ENCODE assay signal across 20 cellular contexts in the genomic region with DNA sequence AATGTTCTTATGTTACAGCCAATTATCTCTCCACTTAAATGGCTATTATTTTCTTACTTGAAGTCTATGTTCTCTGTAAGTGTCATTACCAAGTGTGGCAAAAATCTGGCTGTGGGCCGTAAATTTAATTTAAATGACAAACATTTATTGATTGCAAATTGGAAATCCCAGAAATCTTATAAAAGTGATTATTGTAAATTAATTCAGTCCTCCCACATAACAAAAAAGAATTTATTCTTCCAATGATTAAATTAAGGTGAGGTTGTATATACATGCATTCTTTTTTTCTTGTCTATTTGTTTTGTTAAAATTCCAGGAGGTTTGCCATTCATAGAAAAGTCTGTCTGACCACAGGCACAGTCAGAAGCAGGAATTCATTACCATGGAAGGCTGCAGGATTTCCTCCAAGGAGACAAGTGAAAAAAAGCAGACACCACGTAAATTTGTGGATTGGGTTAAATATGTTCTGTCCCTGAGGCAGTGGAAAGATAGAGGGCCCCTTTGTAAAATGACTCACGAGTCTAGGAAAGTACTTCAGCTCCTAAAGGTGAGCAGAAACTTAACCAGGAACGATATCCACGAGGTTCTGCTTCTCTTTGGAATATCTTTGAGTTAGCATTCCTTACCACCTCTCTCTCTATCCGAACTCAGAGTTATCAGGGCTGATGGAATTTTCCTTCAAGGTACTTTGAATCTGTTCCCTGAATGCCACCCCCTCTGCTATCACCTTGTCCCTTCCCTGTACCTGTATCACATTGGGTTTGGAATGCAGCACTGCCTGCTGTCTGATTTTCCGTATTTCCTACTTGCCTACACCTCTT. TPM values are rescaled to one million over a fixed set of nuclear protein-coding genes. Genes with fewer than 3 reads are reported as not detected.
DNase-seq lines count a peak whose midpoint lies in the region; ATAC-seq and TF ChIP-seq lines count a peak whose summit lies in the region.
"Had no signal": no experiment of that assay in that cellular context is flagged by ENCODE, and none has a peak within 500 bp of the region (broad histone marks: within the 10 kb centered on the region; RNA-seq: fewer than 3 reads in every experiment).

No MANE protein-coding gene starts in this region.

- no peak overlapping the region for H3K4me2 ChIP-seq in PC-3 (ENCODE audit: low read length)
- H3K4me2 ChIP-seq: PC-9 had no signal

- POLR2A ChIA-PET in PC-3 (lab: Charles Lee; ENCODE audit: unreplicated experiment) = no interaction called here

- CTCF ChIA-PET in PC-3 (lab: Charles Lee) = no interaction called here

- no TSS peak for BruUV-seq in PC-3 (replicated peaks; lab: Mats Ljungman, UMichigan)

- TF ChIP-seq POLR2A in esophagus muscularis mucosa (IDR thresholded peaks at IDR 0.05; ENCODE audit: low read depth) = no peak

- ATAC-seq in PC-3 = no peak
- ATAC-seq: T-helper 17 cell had no signal

- TF ChIP-seq EP300 in esophagus muscularis mucosa (IDR thresholded peaks at IDR 0.05) = no peak

- no peak for TF ChIP-seq CTCF in BE2C (IDR thresholded peaks at IDR 0.05; ENCODE audit: low read depth, low read length)
- TF ChIP-seq CTCF in esophagus muscularis mucosa (IDR thresholded peaks at IDR 0.05) = no peak
- TF ChIP-seq CTCF in PC-3 (conservative IDR thresholded peaks at IDR 0.05; ENCODE audit: low read depth, low read length) = no peak

- H3K4me3 ChIP-seq in BE2C (ENCODE audit: low read depth, low read length) (peak overlapping the region; percentile 40; the same call in 1 of the 2 replicates), HUES64 (ENCODE audit: low read length) (no peak overlapping the region), esophagus muscularis mucosa (peak overlapping the region in 1 of 4 donors; percentile 11), mucosa of rectum (ENCODE audit: low read length in 2 of 2) (no peak overlapping the region), PC-3 (ENCODE audit: low read length) (no peak overlapping the region)
- H3K4me3 ChIP-seq: coronary artery, PC-9, thoracic aorta had no signal

- WGBS in HUES64 = 53% methylated on average over 6 of the region's 7 CpGs
- 50% methylated on average over 7 of the region's 7 CpGs for WGBS in esophagus muscularis mucosa

- H3K79me2 ChIP-seq in PC-3 (ENCODE audit: low read length) = no peaks in the 10 kb centered on the region

- no peaks in the 10 kb centered on the region for H3K9me3 ChIP-seq in BE2C
- H3K9me3 ChIP-seq in HUES64 (ENCODE audit: insufficient read depth, low read depth, low read length) = no peaks in the 10 kb centered on the region
- no peaks in the 10 kb centered on the region for H3K9me3 ChIP-seq in esophagus muscularis mucosa
- no peaks in the 10 kb centered on the region for H3K9me3 ChIP-seq in mucosa of rectum (ENCODE audit: control insufficient read depth in 2 of 2, low read length in 2 of 2)
- no peaks in the 10 kb centered on the region for H3K9me3 ChIP-seq in PC-3 (ENCODE audit: low read length)
- H3K9me3 ChIP-seq: thoracic aorta had no signal

- H3K27me3 ChIP-seq in BE2C (no peaks in the 10 kb centered on the region), HUES64 (ENCODE audit: insufficient read depth, low read length) (no peaks in the 10 kb centered on the region), esophagus muscularis mucosa (no peaks in the 10 kb centered on the region), mucosa of rectum (ENCODE audit: control insufficient read depth in 2 of 2, insufficient read depth in 2 of 2, low read length in 2 of 2) (no peaks in the 10 kb centered on the region), PC-3 (ENCODE audit: low read length) (peaks cover 19% of the 10 kb centered on the region)

- H3K4me1 ChIP-seq in BE2C = peaks cover 28% of the 10 kb centered on the region
- H3K4me1 ChIP-seq in HUES64 (ENCODE audit: insufficient read depth, low read length) = peaks cover 35% of the 10 kb centered on the region
- H3K4me1 ChIP-seq in esophagus muscularis mucosa = peaks cover 32 to 93% (median 91%) of the 10 kb centered on the region in 4 donors
- H3K4me1 ChIP-seq in mucosa of rectum (ENCODE audit: control insufficient read depth in 2 of 2, insufficient read depth in 2 of 2, low read length in 2 of 2) = peaks cover 19 to 45% of the 10 kb centered on the region in 2 donors
- no peaks in the 10 kb centered on the region for H3K4me1 ChIP-seq in PC-3 (ENCODE audit: insufficient read depth, low read length)

- peak overlapping the region; percentile 17 for H3K9ac ChIP-seq in HUES64 (ENCODE audit: low read depth, low read length)
- H3K9ac ChIP-seq in mucosa of rectum (ENCODE audit: low read depth in 1 of 2, low read length in 2 of 2) = no peak overlapping the region
- H3K9ac ChIP-seq in PC-3 (ENCODE audit: low read length) = no peak overlapping the region

- DNase-seq in BE2C (peak; percentile 23), esophagus muscularis mucosa (ENCODE audit: extremely low spot score) (no peak), NCI-H187 (lab: John Stamatoyannopoulos, UW) (no peak), PC-3 (no peak), AG08396 (ENCODE audit: low spot score) (no peak), OCI-M2 (lab: John Stamatoyannopoulos, UW; ENCODE audit: unreplicated experiment) (no peak)
- DNase-seq: activated CD4-positive, alpha-beta T cell treated with anti-CD3 and anti-CD28 coated beads for 1 hour; activated naive CD8-positive, alpha-beta T cell treated with anti-CD3 and anti-CD28 coated beads for 36 hours; AML-193; DMS153; midbrain; NCI-H1092; NCI-H510A treated with DMSO at 0.1 percent for 48 hours; PC-9; stimulated activated CD4-positive, alpha-beta T cell treated with anti-CD3 and anti-CD28 coated beads, Interleukin-15, amount 100 ng/mL, for 24 hours; T-helper 17 cell had no signal

- H3K36me3 ChIP-seq in BE2C (peaks cover 11% of the 10 kb centered on the region), HUES64 (ENCODE audit: insufficient read depth, low read length) (no peaks in the 10 kb centered on the region), esophagus muscularis mucosa (no peaks in the 10 kb centered on the region), mucosa of rectum (ENCODE audit: control insufficient read depth in 2 of 2, insufficient read depth in 2 of 2, low read length in 2 of 2) (peaks cover 0 to 6% of the 10 kb centered on the region in 2 donors), PC-3 (ENCODE audit: low read depth, low read length) (no peaks in the 10 kb centered on the region)
- H3K36me3 ChIP-seq: thoracic aorta had no signal

- H3K27ac ChIP-seq in HUES64 (ENCODE audit: low read depth, low read length) = no peak overlapping the region
- peak overlapping the region; percentile 78 to 90 (median 87) for H3K27ac ChIP-seq in esophagus muscularis mucosa (replicated peaks in 1 of 4)
- peak overlapping the region; percentile 19 to 73 for H3K27ac ChIP-seq in mucosa of rectum (ENCODE audit: low read depth in 2 of 2, low read length in 2 of 2)
- H3K27ac ChIP-seq in PC-3 (ENCODE audit: low read length) = no peak overlapping the region
- H3K27ac ChIP-seq: coronary artery, PC-9, thoracic aorta had no signal

- intact Hi-C loops in esophagus muscularis mucosa (cut with DNase I) (no loop called here), PC-3 (cut with micrococcal nuclease) (no loop called here)

- no peak overlapping the region for H2AFZ ChIP-seq in PC-3 (ENCODE audit: low read length)
- H2AFZ ChIP-seq: PC-9 had no signal

- no peaks in the 10 kb centered on the region for H4K20me1 ChIP-seq in PC-3 (ENCODE audit: low read length)

- no peaks in the 10 kb centered on the region for H3K9me2 ChIP-seq in PC-3 (replicated peaks; ENCODE audit: low read length)

- no peaks in the 10 kb centered on the region for H3F3A ChIP-seq in PC-3 (ENCODE audit: low read length, unreplicated experiment)

RNA-seq across cellular contexts. Expression of a gene that starts 10.7 kb away (rescaled TPM):
- polyA plus RNA-seq in BE2C (2012; ENCODE audit: insufficient read depth, insufficient read length, low read depth) = 7.3 TPM
- polyA plus RNA-seq in HUES64 (2013, experiment 1 of 2) = 0.85 TPM
- polyA plus RNA-seq in HUES64 (2013, experiment 2 of 2) = 1.1 TPM
- total RNA-seq in esophagus muscularis mucosa (10 to 100 TPM; 13.8 to 22.8 (median 17.1) TPM), PC-3 (2014; rRNA removed) (not detected in 2 replicates)
- total RNA-seq: activated naive CD8-positive, alpha-beta T cell treated with anti-CD3 and anti-CD28 coated beads for 36 hours; PC-9; T-helper 17 cell had no signal

Comparison
In these comparisons a context has a peak if more than half of its experiments do, and no peak if none do; other contexts are left out.
1. H3K27ac ChIP-seq: peak in esophagus muscularis mucosa (4 of 4) and mucosa of rectum (2 of 2); none in HUES64 (single experiment) and PC-3 (single experiment).
2. RNA of a gene that starts 10.7 kb away (total RNA-seq): 13.8 to 22.8 TPM in esophagus muscularis mucosa; not detected in PC-3; every median in the first group is over 10 times any median in the second.